ENCODE assay signal across 29 cellular contexts in the genomic region with DNA sequence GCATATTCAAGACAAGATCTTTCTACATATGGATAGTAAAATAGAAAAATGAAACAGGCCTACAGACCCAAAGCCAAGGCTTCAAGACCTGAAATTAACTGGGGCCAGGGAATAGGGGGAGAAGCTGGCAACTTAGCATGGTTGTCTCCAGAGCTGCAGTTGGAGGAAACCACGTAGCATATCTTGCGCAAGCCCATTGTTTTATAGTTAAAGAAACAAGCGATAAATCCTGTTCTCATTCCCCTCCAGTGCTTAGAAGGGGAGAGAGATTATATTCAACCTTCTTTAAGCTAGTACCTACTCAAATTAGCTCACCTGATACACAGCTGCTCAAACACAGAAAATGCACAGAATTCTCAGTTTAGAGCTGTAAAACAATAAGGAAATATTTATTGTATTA.
"Had no signal": no experiment of that assay in that cellular context is flagged by ENCODE, and none has a peak within 500 bp of the region (broad histone marks: within the 10 kb centered on the region; RNA-seq: fewer than 3 reads in every experiment).

No MANE protein-coding gene starts in this region.

- H3K27me3 ChIP-seq: ascending aorta, body of pancreas had no signal

- H3K4me3 ChIP-seq: ascending aorta, body of pancreas, coronary artery, SK-N-MC had no signal

- FAIRE-seq: bronchial epithelial cell had no signal

- DNase-seq: activated CD4-positive, alpha-beta T cell treated with anti-CD3 and anti-CD28 coated beads for 48 hours; activated CD4-positive, alpha-beta T cell treated with anti-CD3 and anti-CD28 coated beads, Interleukin-2, amount 50 U/mL, for 48 hours; activated CD8-positive, alpha-beta memory T cell treated with anti-CD3 and anti-CD28 coated beads, Interleukin-2, amount 10 ng/mL, durations not matched to agents 7 days and 5 days; activated effector memory CD4-positive, alpha-beta T cell treated with Interleukin-2 at 50 U/mL for 16 hours; activated naive CD4-positive, alpha-beta T cell; activated naive CD8-positive, alpha-beta T cell treated with anti-CD3 and anti-CD28 coated beads, Interleukin-2, amount 50 U/mL, for 24 hours; activated T-cell treated with anti-CD3 and anti-CD28 coated beads, Interleukin-2, amount 50 U/mL, for 24 hours; amniotic stem cell; body of pancreas; central memory CD4-positive, alpha-beta T cell; MM.1S; NCI-H1105; NCI-H1436; NCI-H1694 treated with DMSO at 0.1 percent for 48 hours; NCI-H2029 treated with DMSO at 0.1 percent for 48 hours; NCI-H345; NCI-H510A; NCI-H526 treated with DMSO at 0.1 percent for 48 hours; NCI-H82; RPMI8226; T-helper 1 cell had no signal

- H3K27ac ChIP-seq: ascending aorta, body of pancreas, coronary artery, SK-N-MC had no signal

- H3K4me1 ChIP-seq: ascending aorta, body of pancreas had no signal

- ATAC-seq: activated CD4-positive, CD25-positive, alpha-beta regulatory T cell treated with anti-CD3 and anti-CD28 coated beads, Interleukin-2, amount 50 U/mL, for 24 hours; activated CD8-positive, alpha-beta memory T cell treated with anti-CD3 and anti-CD28 coated beads, Interleukin-2, amount 10 ng/mL, durations not matched to agents 7 days and 5 days; activated naive CD4-positive, alpha-beta T cell treated with anti-CD3 and anti-CD28 coated beads, Interleukin-2, amount 50 U/mL, for 72 hours; activated naive CD8-positive, alpha-beta T cell treated with anti-CD3 and anti-CD28 coated beads, Interleukin-2, amount 50 U/mL, for 24 hours; body of pancreas; Panc1; Right ventricle myocardium inferior had no signal

- H3K36me3 ChIP-seq: ascending aorta had no signal

- H3K9me3 ChIP-seq: ascending aorta, body of pancreas had no signal
